In genomic region chr3:49006591-49007067, GRCh38 we compare ENCODE assay signal across 8 cellular contexts. TPM values are rescaled to one million over a fixed set of nuclear protein-coding genes. Genes with fewer than 3 reads are reported as not detected.
DNase-seq lines count a peak whose midpoint lies in the region; ATAC-seq and TF ChIP-seq lines count a peak whose summit lies in the region.

No MANE protein-coding gene starts in this region.

- peak overlapping the region; percentile 97 for H3K4me3 Mint-ChIP-seq in activated T-cell treated with anti-CD3 and anti-CD28 coated beads, Interleukin-2, amount 50 U/mL, for 24 hours

- H3K27me3 ChIP-seq in muscle layer of duodenum (ENCODE audit: low read depth, low read length) = no peaks in the 10 kb centered on the region

- H3K27ac Mint-ChIP-seq in activated T-cell treated with anti-CD3 and anti-CD28 coated beads, Interleukin-2, amount 50 U/mL, for 24 hours = peak overlapping the region; percentile 100

- peaks cover 39% of the 10 kb centered on the region for H3K36me3 Mint-ChIP-seq in activated T-cell treated with anti-CD3 and anti-CD28 coated beads, Interleukin-2, amount 50 U/mL, for 24 hours (ENCODE audit: low read depth)

- peaks cover 0 to 21% of the 10 kb centered on the region in 2 donors for H3K4me1 ChIP-seq in muscle layer of duodenum (ENCODE audit: control insufficient read depth in 1 of 2, insufficient read depth in 2 of 2, low read length in 2 of 2)

- no peaks in the 10 kb centered on the region for H3K27me3 Mint-ChIP-seq in activated T-cell treated with anti-CD3 and anti-CD28 coated beads, Interleukin-2, amount 50 U/mL, for 24 hours

- peaks cover 4% of the 10 kb centered on the region in 2 donors for H3K36me3 ChIP-seq in muscle layer of duodenum (ENCODE audit: control insufficient read depth in 1 of 2, insufficient read depth in 2 of 2, low read length in 2 of 2)

- H3K27ac ChIP-seq in muscle layer of duodenum (ENCODE audit: low read length) = peak overlapping the region; percentile 95

- H3K4me3 ChIP-seq in epithelial cell of esophagus (ENCODE audit: low read length) = peak overlapping the region; percentile 82
- H3K4me3 ChIP-seq in muscle layer of duodenum (ENCODE audit: low read depth in 1 of 2, low read length in 2 of 2) = peak overlapping the region; percentile 77 to 87

- no peak for TF ChIP-seq CTCF in epithelial cell of esophagus (IDR thresholded peaks at IDR 0.05; ENCODE audit: insufficient read depth, low read depth, low read length, missing control alignments)

- no peak for ATAC-seq in GM19452 (IDR thresholded peaks at IDR 0.05; ENCODE audit: unreplicated experiment)

- no peaks in the 10 kb centered on the region for H3K9me3 ChIP-seq in muscle layer of duodenum (ENCODE audit: control insufficient read depth in 1 of 2, low read length in 2 of 2)

- H3K4me1 Mint-ChIP-seq in activated T-cell treated with anti-CD3 and anti-CD28 coated beads, Interleukin-2, amount 50 U/mL, for 24 hours (ENCODE audit: low read depth) = peaks cover 29% of the 10 kb centered on the region

- DNase-seq in activated T-cell treated with anti-CD3 and anti-CD28 coated beads, Interleukin-2, amount 50 U/mL, for 24 hours = no peak
- DNase-seq in activated T-cell treated with anti-CD3 and anti-CD28 coated beads for 4 hours (no peak), RPMI7951 (ENCODE audit: low read depth) (peak; percentile 48), epithelial cell of esophagus (ENCODE audit: low read depth) (no peak), Kasumi-1 (lab: John Stamatoyannopoulos, UW) (no peak), H4 (ENCODE audit: low spot score) (no peak)

- H3K9me3 Mint-ChIP-seq in activated T-cell treated with anti-CD3 and anti-CD28 coated beads, Interleukin-2, amount 50 U/mL, for 24 hours = no peaks in the 10 kb centered on the region

RNA-seq across cellular contexts. Expression of gene WDR6, which starts 0.6 kb away (rescaled TPM):
- total RNA-seq in RPMI7951 (2014; rRNA removed; shearing (Covaris generic)) = 44.7 and 49.5 TPM in 2 replicates
- 25.3 and 29.6 TPM in 2 replicates for total RNA-seq in H4 (2014; rRNA removed; shearing (Covaris generic))

RNA-seq across cellular contexts. Expression of gene DALRD3, which starts 11.8 kb away (rescaled TPM):
- total RNA-seq in RPMI7951 (2014; rRNA removed; shearing (Covaris generic)) = 46.4 and 54.9 TPM in 2 replicates
- 31.4 and 44.1 TPM in 2 replicates for total RNA-seq in H4 (2014; rRNA removed; shearing (Covaris generic))

RNA-seq across cellular contexts. Expression of gene NDUFAF3, which starts 15.3 kb away (rescaled TPM):
- total RNA-seq in RPMI7951 (2014; rRNA removed; shearing (Covaris generic)) = 260 and 301 TPM in 2 replicates
- 80.9 and 87.8 TPM in 2 replicates for total RNA-seq in H4 (2014; rRNA removed; shearing (Covaris generic))

RNA-seq across cellular contexts. Expression of gene P4HTM, which starts 16.6 kb away (rescaled TPM):
- total RNA-seq in RPMI7951 (2014; rRNA removed; shearing (Covaris generic)) = 3.3 and 4.0 TPM in 2 replicates
- 12.8 and 22.0 TPM in 2 replicates for total RNA-seq in H4 (2014; rRNA removed; shearing (Covaris generic))

RNA-seq across cellular contexts. Expression of gene IMPDH2, which starts 22.6 kb away (rescaled TPM):
- total RNA-seq in RPMI7951 (2014; rRNA removed; shearing (Covaris generic)) = 305 and 426 TPM in 2 replicates
- total RNA-seq in H4 (2014; rRNA removed; shearing (Covaris generic)) = 314 and 330 TPM in 2 replicates
